ENCODE assay signal across 8 cellular contexts in the genomic region with DNA sequence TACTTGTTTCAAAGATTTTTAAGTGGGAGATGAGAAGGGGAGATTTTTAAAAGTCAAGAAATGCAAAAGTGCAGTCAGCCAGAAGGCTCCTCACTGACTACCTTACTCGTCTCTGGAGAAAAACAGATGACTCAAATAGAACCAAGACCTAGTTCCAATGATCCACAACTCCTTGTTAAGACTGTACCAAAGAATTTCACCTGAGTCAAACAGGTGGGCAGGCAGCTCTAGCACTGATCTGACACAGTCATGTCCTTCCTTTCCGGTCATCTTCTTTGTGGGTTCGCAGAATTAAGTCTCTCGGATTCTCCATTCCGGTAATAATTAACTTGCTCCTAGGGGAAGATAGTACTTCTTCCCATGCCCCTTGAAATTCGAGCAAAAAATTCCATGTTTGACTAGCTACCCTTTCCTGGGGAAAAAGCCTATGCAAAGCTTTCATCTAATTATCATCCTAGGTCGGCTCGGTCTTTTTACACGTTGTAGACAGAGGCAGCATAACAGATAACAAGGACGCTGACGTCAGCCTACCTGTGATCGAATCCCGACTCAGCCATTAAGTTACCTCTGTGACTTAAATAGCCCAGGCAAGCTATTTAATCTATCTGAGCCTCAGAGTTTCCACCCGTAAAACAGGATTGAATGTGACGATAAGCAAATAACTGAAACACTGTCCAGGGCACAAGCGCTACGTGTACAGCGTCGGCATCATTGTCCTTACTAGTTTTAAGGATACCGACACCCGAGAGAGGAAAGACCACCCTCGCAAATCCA. TPM values are rescaled to one million over a fixed set of nuclear protein-coding genes. Genes with fewer than 3 reads are reported as not detected.
DNase-seq lines count a peak whose midpoint lies in the region; ATAC-seq and TF ChIP-seq lines count a peak whose summit lies in the region.

No MANE protein-coding gene starts in this region.

- POLR2A ChIA-PET in Caco-2 (lab: Charles Lee) (interaction anchor here (2.1 kb wide), 1 partner anchor 46 kb away, joined by 14 read pairs; a partner anchor contains a TSS), activated B cell treated with CpG ODN at 0.5 μM for 24 hours (lab: Charles Lee) (interaction anchor here (1.3 to 2.9 kb wide), 5 partner anchors 9 to 544 kb away, joined by 3 to 52 read pairs (median 15); a partner anchor contains a TSS)

- intact Hi-C loops in Caco-2 (cut with micrococcal nuclease; ENCODE audit: unreplicated experiment) (loop anchor here (1.0 to 5.0 kb wide), 3 partner anchors 9 to 44 kb away; a partner anchor contains a TSS), activated B cell treated with CpG ODN at 0.5 μM for 24 hours (cut with micrococcal nuclease) (loop anchor here (1.0 kb wide), 3 partner anchors 9 to 544 kb away; a partner anchor contains a TSS)
- intact Hi-C loops in dendritic cell treated with granulocyte-macrophage colony-stimulating factor and Interleukin-4, amounts not matched to agents 40 ng/mL and 50 ng/mL, for 4 days (cut with micrococcal nuclease) = loop anchor here (1.0 to 10.0 kb wide), 3 partner anchors 9 to 546 kb away; a partner anchor contains a TSS

- H3K27me3 Mint-ChIP-seq in Caco-2 (ENCODE audit: insufficient read depth, unreplicated experiment) = no peaks in the 10 kb centered on the region
- H3K27me3 Mint-ChIP-seq in activated B cell treated with CpG ODN at 0.5 μM for 24 hours = peaks cover 8% of the 10 kb centered on the region
- peaks cover 25% of the 10 kb centered on the region for H3K27me3 Mint-ChIP-seq in dendritic cell treated with granulocyte-macrophage colony-stimulating factor and Interleukin-4, amounts not matched to agents 40 ng/mL and 50 ng/mL, for 4 days
- no peaks in the 10 kb centered on the region for H3K27me3 Mint-ChIP-seq in stimulated activated naive CD8-positive, alpha-beta T cell treated with anti-CD3 and anti-CD28 coated beads, Interleukin-15, amount 100 ng/mL, for 72 hours

- H3K36me3 ChIP-seq in Caco-2 (ENCODE audit: control insufficient read depth, insufficient read depth, low read length) = no peaks in the 10 kb centered on the region; the same call in 1 of the 2 replicates

- peak overlapping the region; percentile 99 for H3K27ac Mint-ChIP-seq in Caco-2 (ENCODE audit: unreplicated experiment)
- H3K27ac Mint-ChIP-seq in activated B cell treated with CpG ODN at 0.5 μM for 24 hours = peak overlapping the region; percentile 97
- peak overlapping the region; percentile 94 for H3K27ac Mint-ChIP-seq in dendritic cell treated with granulocyte-macrophage colony-stimulating factor and Interleukin-4, amounts not matched to agents 40 ng/mL and 50 ng/mL, for 4 days
- H3K27ac Mint-ChIP-seq in stimulated activated naive CD8-positive, alpha-beta T cell treated with anti-CD3 and anti-CD28 coated beads, Interleukin-15, amount 100 ng/mL, for 72 hours = peak overlapping the region; percentile 94 to 99

- H3K4me1 Mint-ChIP-seq in Caco-2 (ENCODE audit: low read depth, unreplicated experiment) (peaks cover 16% of the 10 kb centered on the region), activated B cell treated with CpG ODN at 0.5 μM for 24 hours (peaks cover 34% of the 10 kb centered on the region)
- H3K4me1 Mint-ChIP-seq in dendritic cell treated with granulocyte-macrophage colony-stimulating factor and Interleukin-4, amounts not matched to agents 40 ng/mL and 50 ng/mL, for 4 days (ENCODE audit: low read depth) = peaks cover 41% of the 10 kb centered on the region
- peaks cover 60% of the 10 kb centered on the region for H3K4me1 Mint-ChIP-seq in stimulated activated naive CD8-positive, alpha-beta T cell treated with anti-CD3 and anti-CD28 coated beads, Interleukin-15, amount 100 ng/mL, for 72 hours

- CTCF ChIA-PET in Caco-2 (lab: Charles Lee) = interaction anchor here (1.5 to 1.6 kb wide), 2 partner anchors 11 to 48 kb away, joined by 3 read pairs; no protein-coding TSS in a partner anchor
- CTCF ChIA-PET in activated B cell treated with CpG ODN at 0.5 μM for 24 hours (lab: Charles Lee) = no interaction called here

- peak overlapping the region; percentile 94 for H3K4me3 ChIP-seq in Caco-2 (ENCODE audit: low read depth, low read length)

- H3K36me3 Mint-ChIP-seq in Caco-2 (ENCODE audit: insufficient read depth, unreplicated experiment) (peaks cover 19% of the 10 kb centered on the region), activated B cell treated with CpG ODN at 0.5 μM for 24 hours (ENCODE audit: low read depth) (peaks cover 39% of the 10 kb centered on the region)
- H3K36me3 Mint-ChIP-seq in dendritic cell treated with granulocyte-macrophage colony-stimulating factor and Interleukin-4, amounts not matched to agents 40 ng/mL and 50 ng/mL, for 4 days (ENCODE audit: low read depth) = peaks cover 46% of the 10 kb centered on the region

- TF ChIP-seq CTCF in Caco-2 (IDR thresholded peaks at IDR 0.05; ENCODE audit: insufficient read depth in 1 of 2, low read depth in 1 of 2, low read length in 1 of 2, severe bottlenecking in 1 of 2, unreplicated experiment in 1 of 2) = no peak
- TF ChIP-seq CTCF in activated B cell treated with CpG ODN at 0.5 μM for 24 hours (IDR thresholded peaks at IDR 0.05) = no peak
- no peak for TF ChIP-seq CTCF in omental fat pad (IDR thresholded peaks at IDR 0.05)

- no peaks in the 10 kb centered on the region for H3K9me3 ChIP-seq in Caco-2

- peak; percentile 7 for ATAC-seq in activated B cell treated with CpG ODN at 0.5 μM for 24 hours (ENCODE audit: low read depth)
- peak; percentile 36 for ATAC-seq in stimulated activated naive CD8-positive, alpha-beta T cell treated with anti-CD3 and anti-CD28 coated beads, Interleukin-15, amount 100 ng/mL, for 72 hours
- ATAC-seq in omental fat pad (ENCODE audit: low FRiP score) = no peak

- peak; percentile 36 to 38 for DNase-seq in Caco-2
- DNase-seq in HS-27A (ENCODE audit: low read depth) = peak; percentile 3
- no peak for DNase-seq in activated B cell treated with CpG ODN at 0.5 μM for 24 hours
- peak; percentile 23 for DNase-seq in medulla oblongata (ENCODE audit: extremely low spot score)
- DNase-seq in stimulated activated naive CD8-positive, alpha-beta T cell treated with anti-CD3 and anti-CD28 coated beads, Interleukin-15, amount 100 ng/mL, for 72 hours = peak; percentile 24 to 37
- DNase-seq in NCI-H1694 treated with DMSO at 0.1 percent for 48 hours (lab: John Stamatoyannopoulos, UW) = no peak
- DNase-seq in omental fat pad (ENCODE audit: low spot score) = no peak

- H3K9me3 Mint-ChIP-seq in Caco-2 (ENCODE audit: unreplicated experiment) (no peaks in the 10 kb centered on the region), activated B cell treated with CpG ODN at 0.5 μM for 24 hours (no peaks in the 10 kb centered on the region)
- peaks cover 8% of the 10 kb centered on the region for H3K9me3 Mint-ChIP-seq in dendritic cell treated with granulocyte-macrophage colony-stimulating factor and Interleukin-4, amounts not matched to agents 40 ng/mL and 50 ng/mL, for 4 days
- H3K9me3 Mint-ChIP-seq in stimulated activated naive CD8-positive, alpha-beta T cell treated with anti-CD3 and anti-CD28 coated beads, Interleukin-15, amount 100 ng/mL, for 72 hours = peaks cover 0 to 7% of the 10 kb centered on the region in 2 donors

- no peaks in the 10 kb centered on the region for H3K27me3 ChIP-seq in Caco-2 (replicated peaks; ENCODE audit: control insufficient read depth, insufficient read depth, low read length)

- H3K4me3 Mint-ChIP-seq in Caco-2 (ENCODE audit: unreplicated experiment) (peak overlapping the region; percentile 96), activated B cell treated with CpG ODN at 0.5 μM for 24 hours (peak overlapping the region; percentile 93)
- H3K4me3 Mint-ChIP-seq in dendritic cell treated with granulocyte-macrophage colony-stimulating factor and Interleukin-4, amounts not matched to agents 40 ng/mL and 50 ng/mL, for 4 days = peak overlapping the region; percentile 82
- H3K4me3 Mint-ChIP-seq in stimulated activated naive CD8-positive, alpha-beta T cell treated with anti-CD3 and anti-CD28 coated beads, Interleukin-15, amount 100 ng/mL, for 72 hours = peak overlapping the region; percentile 88 to 96

- peaks cover 7% of the 10 kb centered on the region; the same call in 1 of the 2 replicates for H3K4me1 ChIP-seq in Caco-2

- TSS peak; percentile 54 for BruUV-seq in Caco-2 (replicated peaks; lab: Mats Ljungman, UMichigan)

RNA-seq across cellular contexts. Expression of a gene that starts 0.7 kb away (rescaled TPM):
- total RNA-seq in Caco-2 (2022) (51.5 and 56.6 TPM in 2 replicates), activated B cell treated with CpG ODN at 0.5 μM for 24 hours (29.8 and 43.3 TPM in 2 replicates), omental fat pad (10 to 100 TPM; 41.1 to 67.3 (median 46.7) TPM)

RNA-seq across cellular contexts. Expression of a gene that starts 9.0 kb away (rescaled TPM):
- total RNA-seq in Caco-2 (2022) = 34.4 and 35.2 TPM in 2 replicates
- total RNA-seq in activated B cell treated with CpG ODN at 0.5 μM for 24 hours = 42.0 and 42.7 TPM in 2 replicates
- total RNA-seq in omental fat pad = 10 to 100 TPM; 16.7 to 22.1 (median 21.5) TPM

RNA-seq across cellular contexts. Expression of a gene that starts 44.5 kb away (rescaled TPM):
- 27.5 and 30.0 TPM in 2 replicates for total RNA-seq in Caco-2 (2022)
- 3.0 and 3.8 TPM in 2 replicates for total RNA-seq in activated B cell treated with CpG ODN at 0.5 μM for 24 hours
- 1 to 10 TPM in 2 of 4 donors, not detected in 2; 1.5 to 1.7 TPM for total RNA-seq in omental fat pad

RNA-seq across cellular contexts. Expression of a gene that starts 44.7 kb away (rescaled TPM):
- total RNA-seq in Caco-2 (2022) (30.5 and 32.4 TPM in 2 replicates), activated B cell treated with CpG ODN at 0.5 μM for 24 hours (3.4 and 6.0 TPM in 2 replicates), omental fat pad (1 to 10 TPM in 2 of 4 donors, under 1 TPM in 2; 0.16 to 2.6 (median 1.6) TPM)

Comparison
In these comparisons a context has a peak if more than half of its experiments do, and no peak if none do; other contexts are left out.
1. DNase-seq: peak in Caco-2 (2 of 2), HS-27A (single experiment), medulla oblongata (single experiment) and stimulated activated naive CD8-positive, alpha-beta T cell treated with anti-CD3 and anti-CD28 coated beads, Interleukin-15, amount 100 ng/mL, for 72 hours (2 of 2); none in activated B cell treated with CpG ODN at 0.5 μM for 24 hours (single experiment), NCI-H1694 treated with DMSO at 0.1 percent for 48 hours (single experiment) and omental fat pad (single experiment).
2. Peak in every context shown above with its lines, with median percentiles within 50 percentile points of each other: H3K27ac Mint-ChIP-seq and H3K4me3 Mint-ChIP-seq.